9 cellular contexts compared by ENCODE assay signal in genomic region chr20:33005132-33005566, GRCh38. TPM values are rescaled to one million over a fixed set of nuclear protein-coding genes. Genes with fewer than 3 reads are reported as not detected.
A peak's percentile ranks its signal among the peaks of the same experiment; 100 is the strongest.
DNase-seq lines count a peak whose midpoint lies in the region; ATAC-seq, FAIRE-seq and TF ChIP-seq lines count a peak whose summit lies in the region.
"Had no signal": no experiment of that assay in that cellular context is flagged by ENCODE, and none has a peak within 500 bp of the region (broad histone marks: within the 10 kb centered on the region; RNA-seq: fewer than 3 reads in every experiment).

No MANE protein-coding gene starts in this region.

- peak; percentile 76 for FAIRE-seq in endothelial cell of umbilical vein (lab: Jason Lieb, UNC)

- TF ChIP-seq CTCF in cardiac muscle cell (IDR thresholded peaks at IDR 0.05; ENCODE audit: low read depth, low read length): peak; percentile 45
- TF ChIP-seq CTCF in OCI-LY3 (IDR thresholded peaks at IDR 0.05; ENCODE audit: low read depth, low read length): peak; percentile 83
- peak; percentile 34 to 56 for TF ChIP-seq CTCF in endothelial cell of umbilical vein (IDR thresholded peaks at IDR 0.05; ENCODE audit: extremely low read depth in 1 of 2, insufficient read depth in 1 of 2, low read depth in 1 of 2, low read length in 2 of 2)
- TF ChIP-seq CTCF in sigmoid colon (IDR thresholded peaks at IDR 0.05): no peak

- no peaks in the 10 kb centered on the region for H3K36me3 Mint-ChIP-seq in T-helper 2 cell treated with Interferon-gamma antibody and Interleukin-4, amounts not matched to agents 5 μg/mL and 100 μg/mL, for 36 hours (ENCODE audit: low read depth)

- no peak for TF ChIP-seq EP300 in sigmoid colon (IDR thresholded peaks at IDR 0.05)

- H4K20me1 ChIP-seq in OCI-LY3 (ENCODE audit: insufficient read depth, low read length) (no peaks in the 10 kb centered on the region), endothelial cell of umbilical vein (replicated peaks; ENCODE audit: control insufficient read depth, extremely low read depth, insufficient read depth, low read length) (no peaks in the 10 kb centered on the region)

- TF ChIP-seq POLR2A in endothelial cell of umbilical vein (IDR thresholded peaks at IDR 0.05; ENCODE audit: low read depth, low read length): no peak
- no peak for TF ChIP-seq POLR2A in sigmoid colon (IDR thresholded peaks at IDR 0.05)

- H3K4me3 Mint-ChIP-seq in stimulated activated naive CD8-positive, alpha-beta T cell treated with anti-CD3 and anti-CD28 coated beads, Interleukin-15, amount 100 ng/mL, for 72 hours: no peak overlapping the region
- no peak overlapping the region for H3K4me3 Mint-ChIP-seq in T-helper 2 cell treated with Interferon-gamma antibody and Interleukin-4, amounts not matched to agents 5 μg/mL and 100 μg/mL, for 36 hours
- H3K4me3 Mint-ChIP-seq: central memory CD8-positive, alpha-beta T cell had no signal

- H2AFZ ChIP-seq in OCI-LY3 (ENCODE audit: low read depth, low read length) (no peak overlapping the region), endothelial cell of umbilical vein (ENCODE audit: low read depth, low read length) (no peak overlapping the region)

- H3K9me3 ChIP-seq in cardiac muscle cell (ENCODE audit: low read depth) (no peaks in the 10 kb centered on the region), right cardiac atrium (ENCODE audit: control insufficient read depth, low read length) (no peaks in the 10 kb centered on the region), OCI-LY3 (ENCODE audit: insufficient read depth, low read length) (no peaks in the 10 kb centered on the region), endothelial cell of umbilical vein (replicated peaks; ENCODE audit: control insufficient read depth, insufficient read depth, low read length) (no peaks in the 10 kb centered on the region), sigmoid colon (no peaks in the 10 kb centered on the region)

- intact Hi-C loops in right cardiac atrium (cut with DNase I): no loop called here
- intact Hi-C loops in endothelial cell of umbilical vein (cut with micrococcal nuclease): loop anchor here (1.0 to 5.0 kb wide), 2 partner anchors 103 to 213 kb away; no protein-coding TSS in a partner anchor
- intact Hi-C loops in sigmoid colon (cut with DNase I): no loop called here

- H3K4me3 ChIP-seq in cardiac muscle cell (no peak overlapping the region), right cardiac atrium (ENCODE audit: low read length) (no peak overlapping the region), OCI-LY3 (ENCODE audit: low read length) (no peak overlapping the region), endothelial cell of umbilical vein (replicated peaks in 1 of 3; ENCODE audit: insufficient read depth in 1 of 3, low read depth in 1 of 3, low read length in 3 of 3) (no peak overlapping the region), sigmoid colon (no peak overlapping the region)

- peak overlapping the region in 1 of 2 donors; percentile 23 for H3K27ac Mint-ChIP-seq in stimulated activated naive CD8-positive, alpha-beta T cell treated with anti-CD3 and anti-CD28 coated beads, Interleukin-15, amount 100 ng/mL, for 72 hours
- no peak overlapping the region for H3K27ac Mint-ChIP-seq in T-helper 2 cell treated with Interferon-gamma antibody and Interleukin-4, amounts not matched to agents 5 μg/mL and 100 μg/mL, for 36 hours

- dilution Hi-C loops in endothelial cell of umbilical vein (cut with MboI; ENCODE audit: extremely low pct_ligation_motif_present, low sequenced_read_pairs): no loop called here

- H3K27ac ChIP-seq in cardiac muscle cell (no peak overlapping the region), right cardiac atrium (ENCODE audit: low read length) (no peak overlapping the region), OCI-LY3 (ENCODE audit: low read length) (no peak overlapping the region), endothelial cell of umbilical vein (ENCODE audit: insufficient read depth, low read depth, low read length) (no peak overlapping the region), sigmoid colon (no peak overlapping the region)

- ATAC-seq in right cardiac atrium (no peak), GM19397 (IDR thresholded peaks at IDR 0.05; ENCODE audit: unreplicated experiment) (no peak)
- ATAC-seq in stimulated activated naive CD8-positive, alpha-beta T cell treated with anti-CD3 and anti-CD28 coated beads, Interleukin-15, amount 100 ng/mL, for 72 hours: peak; percentile 54

- 47% methylated on average over 4 of the region's 4 CpGs for WGBS in right cardiac atrium
- 61 to 62% methylated on average over 4 of the region's 4 CpGs for WGBS in sigmoid colon, 2 donors

- H3K79me2 ChIP-seq in OCI-LY3 (ENCODE audit: low read length) (no peaks in the 10 kb centered on the region), endothelial cell of umbilical vein (ENCODE audit: control insufficient read depth, insufficient read depth, low read length) (no peaks in the 10 kb centered on the region)

- H3K27me3 Mint-ChIP-seq in stimulated activated naive CD8-positive, alpha-beta T cell treated with anti-CD3 and anti-CD28 coated beads, Interleukin-15, amount 100 ng/mL, for 72 hours: no peaks in the 10 kb centered on the region
- H3K27me3 Mint-ChIP-seq in T-helper 2 cell treated with Interferon-gamma antibody and Interleukin-4, amounts not matched to agents 5 μg/mL and 100 μg/mL, for 36 hours (ENCODE audit: low read depth): no peaks in the 10 kb centered on the region
- H3K27me3 Mint-ChIP-seq: central memory CD8-positive, alpha-beta T cell had no signal

- no peak overlapping the region for H3K9ac ChIP-seq in OCI-LY3 (ENCODE audit: low read length)
- no peak overlapping the region for H3K9ac ChIP-seq in endothelial cell of umbilical vein (replicated peaks; ENCODE audit: extremely low read depth, insufficient read depth, low read length)

- no peaks in the 10 kb centered on the region for H3K27me3 ChIP-seq in cardiac muscle cell
- no peaks in the 10 kb centered on the region for H3K27me3 ChIP-seq in right cardiac atrium (ENCODE audit: control insufficient read depth, insufficient read depth)
- no peaks in the 10 kb centered on the region for H3K27me3 ChIP-seq in OCI-LY3 (ENCODE audit: low read depth, low read length)
- H3K27me3 ChIP-seq in endothelial cell of umbilical vein (ENCODE audit: control insufficient read depth in 2 of 2, insufficient read depth in 2 of 2, low read length in 2 of 2): no peaks in the 10 kb centered on the region
- no peaks in the 10 kb centered on the region for H3K27me3 ChIP-seq in sigmoid colon

- peaks cover 5 to 7% of the 10 kb centered on the region in 2 donors for H3K9me3 Mint-ChIP-seq in stimulated activated naive CD8-positive, alpha-beta T cell treated with anti-CD3 and anti-CD28 coated beads, Interleukin-15, amount 100 ng/mL, for 72 hours
- peaks cover 5% of the 10 kb centered on the region for H3K9me3 Mint-ChIP-seq in T-helper 2 cell treated with Interferon-gamma antibody and Interleukin-4, amounts not matched to agents 5 μg/mL and 100 μg/mL, for 36 hours

- DNase-seq in cardiac muscle cell (ENCODE audit: low read depth in 1 of 2, low spot score in 1 of 2) (peak in 1 of 2 donors; percentile 7), right cardiac atrium (no peak), endothelial cell of umbilical vein (ENCODE audit: low read depth, low spot score) (no peak), sigmoid colon (no peak)
- DNase-seq in stimulated activated naive CD8-positive, alpha-beta T cell treated with anti-CD3 and anti-CD28 coated beads, Interleukin-15, amount 100 ng/mL, for 72 hours: peak; percentile 29 to 30
- no peak for DNase-seq in T-helper 2 cell treated with Interferon-gamma antibody and Interleukin-4, amounts not matched to agents 5 μg/mL and 100 μg/mL, for 36 hours (ENCODE audit: low spot score)

- H3K4me1 ChIP-seq in cardiac muscle cell (ENCODE audit: low read depth): no peaks in the 10 kb centered on the region
- no peaks in the 10 kb centered on the region for H3K4me1 ChIP-seq in right cardiac atrium (ENCODE audit: control insufficient read depth, insufficient read depth, low read length)
- H3K4me1 ChIP-seq in OCI-LY3 (ENCODE audit: low read length): peaks cover under 1% of the 10 kb centered on the region; the same call in 1 of the 2 replicates
- H3K4me1 ChIP-seq in endothelial cell of umbilical vein (ENCODE audit: control insufficient read depth, extremely low read depth, insufficient read depth, low read length): no peaks in the 10 kb centered on the region
- no peaks in the 10 kb centered on the region for H3K4me1 ChIP-seq in sigmoid colon

- peaks cover 16% of the 10 kb centered on the region for H3K4me1 Mint-ChIP-seq in stimulated activated naive CD8-positive, alpha-beta T cell treated with anti-CD3 and anti-CD28 coated beads, Interleukin-15, amount 100 ng/mL, for 72 hours
- peaks cover 6% of the 10 kb centered on the region for H3K4me1 Mint-ChIP-seq in T-helper 2 cell treated with Interferon-gamma antibody and Interleukin-4, amounts not matched to agents 5 μg/mL and 100 μg/mL, for 36 hours (ENCODE audit: low read depth)

- POLR2A ChIA-PET in endothelial cell of umbilical vein (lab: Charles Lee): no interaction called here

- BruUV-seq in endothelial cell of umbilical vein (replicated peaks; lab: Mats Ljungman, UMichigan): no TSS peak

- no peaks in the 10 kb centered on the region for H3K9me1 ChIP-seq in endothelial cell of umbilical vein (replicated peaks; ENCODE audit: control insufficient read depth, extremely low read depth, insufficient read depth, low read length)

- H3K4me2 ChIP-seq in OCI-LY3 (ENCODE audit: low read length) (no peak overlapping the region), endothelial cell of umbilical vein (ENCODE audit: insufficient read depth, low read length) (no peak overlapping the region)

- H3K36me3 ChIP-seq in cardiac muscle cell (no peaks in the 10 kb centered on the region), OCI-LY3 (replicated peaks; ENCODE audit: low read depth, low read length) (no peaks in the 10 kb centered on the region), endothelial cell of umbilical vein (ENCODE audit: control insufficient read depth in 2 of 2, extremely low read depth in 1 of 2, insufficient read depth in 2 of 2, low read length in 2 of 2) (no peaks in the 10 kb centered on the region), sigmoid colon (no peaks in the 10 kb centered on the region)

- CTCF ChIA-PET in endothelial cell of umbilical vein (lab: Charles Lee): interaction anchor here (0.6 to 2.7 kb wide), 8 partner anchors 10 to 215 kb away, joined by 3 to 28 read pairs (median 4); no protein-coding TSS in a partner anchor

RNA-seq across cellular contexts. Expression of gene SUN5, which starts 0.9 kb away (rescaled TPM):
- not detected in 2 replicates for total RNA-seq in cardiac muscle cell
- not detected in 2 replicates for polyA plus RNA-seq in cardiac muscle cell
- total RNA-seq in right cardiac atrium: not detected
- not detected for polyA plus RNA-seq in right cardiac atrium
- not detected in 2 replicates for total RNA-seq in endothelial cell of umbilical vein
- polyA plus RNA-seq in endothelial cell of umbilical vein: not detected in 2 replicates
- polyA plus RNA-seq in endothelial cell of umbilical vein (2011; cell fraction: cytosol; rRNA removed): not detected in 2 replicates
- not detected in 2 replicates for polyA plus RNA-seq in endothelial cell of umbilical vein (2011; cell fraction: nucleus; rRNA removed)
- polyA plus RNA-seq in endothelial cell of umbilical vein (2012): not detected in 2 replicates
- polyA minus RNA-seq in endothelial cell of umbilical vein: not detected in 2 replicates
- not detected for polyA minus RNA-seq in endothelial cell of umbilical vein (2011; cell fraction: cytosol; rRNA and poly(A)+ RNA removed)
- polyA minus RNA-seq in endothelial cell of umbilical vein (2011; cell fraction: nucleus; rRNA and poly(A)+ RNA removed): not detected in 2 replicates
- total RNA-seq in sigmoid colon: not detected
- polyA plus RNA-seq in sigmoid colon: not detected

RNA-seq across cellular contexts. Expression of gene BPIFB2, which starts 2.4 kb away (rescaled TPM):
- total RNA-seq in cardiac muscle cell: not detected in 2 replicates
- polyA plus RNA-seq in cardiac muscle cell: not detected in 2 replicates
- not detected for total RNA-seq in right cardiac atrium
- not detected for polyA plus RNA-seq in right cardiac atrium
- total RNA-seq in endothelial cell of umbilical vein: not detected in 2 replicates
- not detected in 2 replicates for polyA plus RNA-seq in endothelial cell of umbilical vein
- polyA plus RNA-seq in endothelial cell of umbilical vein (2011; cell fraction: cytosol; rRNA removed): not detected in 2 replicates
- not detected in 2 replicates for polyA plus RNA-seq in endothelial cell of umbilical vein (2011; cell fraction: nucleus; rRNA removed)
- not detected in 2 replicates for polyA plus RNA-seq in endothelial cell of umbilical vein (2012)
- polyA minus RNA-seq in endothelial cell of umbilical vein: not detected in 2 replicates
- polyA minus RNA-seq in endothelial cell of umbilical vein (2011; cell fraction: cytosol; rRNA and poly(A)+ RNA removed): not detected
- not detected in 2 replicates for polyA minus RNA-seq in endothelial cell of umbilical vein (2011; cell fraction: nucleus; rRNA and poly(A)+ RNA removed)
- not detected for total RNA-seq in sigmoid colon
- polyA plus RNA-seq in sigmoid colon: not detected

RNA-seq across cellular contexts. Expression of gene BPIFB6, which starts 26.3 kb away (rescaled TPM):
- total RNA-seq in cardiac muscle cell (not detected in 2 replicates), right cardiac atrium (not detected), endothelial cell of umbilical vein (not detected in 2 replicates), sigmoid colon (not detected)
- polyA plus RNA-seq in cardiac muscle cell (not detected in 2 replicates), right cardiac atrium (not detected), endothelial cell of umbilical vein (not detected in 2 replicates), sigmoid colon (not detected)
- not detected in 2 replicates for polyA plus RNA-seq in endothelial cell of umbilical vein (2011; cell fraction: cytosol; rRNA removed)
- not detected in 2 replicates for polyA plus RNA-seq in endothelial cell of umbilical vein (2011; cell fraction: nucleus; rRNA removed)
- not detected in 2 replicates for polyA plus RNA-seq in endothelial cell of umbilical vein (2012)
- polyA minus RNA-seq in endothelial cell of umbilical vein: not detected in 2 replicates
- polyA minus RNA-seq in endothelial cell of umbilical vein (2011; cell fraction: cytosol; rRNA and poly(A)+ RNA removed): not detected
- polyA minus RNA-seq in endothelial cell of umbilical vein (2011; cell fraction: nucleus; rRNA and poly(A)+ RNA removed): not detected in 2 replicates

RNA-seq across cellular contexts. Expression of gene BPIFB3, which starts 48.6 kb away (rescaled TPM):
- total RNA-seq in cardiac muscle cell: not detected in 2 replicates
- not detected in 2 replicates for polyA plus RNA-seq in cardiac muscle cell
- not detected for total RNA-seq in right cardiac atrium
- polyA plus RNA-seq in right cardiac atrium: not detected
- not detected in 2 replicates for total RNA-seq in endothelial cell of umbilical vein
- not detected in 2 replicates for polyA plus RNA-seq in endothelial cell of umbilical vein
- polyA plus RNA-seq in endothelial cell of umbilical vein (2011; cell fraction: cytosol; rRNA removed): not detected in 2 replicates
- polyA plus RNA-seq in endothelial cell of umbilical vein (2011; cell fraction: nucleus; rRNA removed): not detected in 2 replicates
- not detected in 2 replicates for polyA plus RNA-seq in endothelial cell of umbilical vein (2012)
- polyA minus RNA-seq in endothelial cell of umbilical vein: not detected in 2 replicates
- not detected for polyA minus RNA-seq in endothelial cell of umbilical vein (2011; cell fraction: cytosol; rRNA and poly(A)+ RNA removed)
- polyA minus RNA-seq in endothelial cell of umbilical vein (2011; cell fraction: nucleus; rRNA and poly(A)+ RNA removed): not detected in 2 replicates
- total RNA-seq in sigmoid colon: not detected
- not detected for polyA plus RNA-seq in sigmoid colon

Comparison
In these comparisons a context has a peak if more than half of its experiments do, and no peak if none do; other contexts are left out.
1. DNase-seq: peak in stimulated activated naive CD8-positive, alpha-beta T cell treated with anti-CD3 and anti-CD28 coated beads, Interleukin-15, amount 100 ng/mL, for 72 hours (2 of 2); none in right cardiac atrium (0 of 3), endothelial cell of umbilical vein (single experiment), sigmoid colon (single experiment) and T-helper 2 cell treated with Interferon-gamma antibody and Interleukin-4, amounts not matched to agents 5 μg/mL and 100 μg/mL, for 36 hours (single experiment).
2. CTCF ChIP-seq: peak in cardiac muscle cell (single experiment), OCI-LY3 (single experiment) and endothelial cell of umbilical vein (2 of 2); none in sigmoid colon (0 of 4).